8 cellular contexts compared by ENCODE assay signal in genomic region chr3:189272500-189273119, GRCh38.
A peak's percentile ranks its signal among the peaks of the same experiment; 100 is the strongest.
DNase-seq lines count a peak whose midpoint lies in the region; ATAC-seq, FAIRE-seq and TF ChIP-seq lines count a peak whose summit lies in the region.

No MANE protein-coding gene starts in this region.

- DNase-seq in DMS153 treated with DMSO at 0.1 percent for 48 hours (lab: John Stamatoyannopoulos, UW; ENCODE audit: unreplicated experiment) (peak; percentile 41), RWPE2 (ENCODE audit: low spot score) (no peak), keratinocyte (ENCODE audit: low read depth, low spot score) (no peak), LoVo (ENCODE audit: low spot score) (no peak), frontal cortex (ENCODE audit: low spot score in 2 of 2) (no peak), caudate nucleus (lab: John Stamatoyannopoulos, UW) (no peak)

- H3K36me3 ChIP-seq in RWPE2 (ENCODE audit: low read depth) (no peaks in the 10 kb centered on the region), keratinocyte (ENCODE audit: control insufficient read depth in 2 of 2, extremely low read depth in 1 of 2, insufficient read depth in 2 of 2, low read length in 2 of 2) (no peaks in the 10 kb centered on the region)

- H3K4me1 ChIP-seq in RWPE2 (ENCODE audit: insufficient read depth, poor library complexity, severe bottlenecking): peaks cover 48% of the 10 kb centered on the region
- peaks cover 71% of the 10 kb centered on the region for H3K4me1 ChIP-seq in keratinocyte (ENCODE audit: control insufficient read depth, extremely low read depth, insufficient read depth, low read length)

- peak; percentile 56 for ATAC-seq in HG03342 (IDR thresholded peaks at IDR 0.05; ENCODE audit: unreplicated experiment)
- ATAC-seq in RWPE2 (ENCODE audit: low read depth): no peak
- no peak for ATAC-seq in GM21825 (IDR thresholded peaks at IDR 0.05; ENCODE audit: unreplicated experiment)

- H3K9me3 ChIP-seq in RWPE2 (ENCODE audit: severe bottlenecking) (no peaks in the 10 kb centered on the region), keratinocyte (ENCODE audit: control insufficient read depth, low read depth, low read length) (no peaks in the 10 kb centered on the region)

- TF ChIP-seq CTCF in RWPE2 (IDR thresholded peaks at IDR 0.05; ENCODE audit: poor library complexity, severe bottlenecking) (peak; percentile 61), keratinocyte (optimal IDR thresholded peaks at IDR 0.05 in 1 of 3, IDR thresholded peaks at IDR 0.05 in 1 of 3, conservative IDR thresholded peaks at IDR 0.05 in 1 of 3; ENCODE audit: extremely low read depth in 1 of 3, insufficient read depth in 2 of 3, low read length in 3 of 3) (peak; percentile 3 to 43 (median 32))

- no peak overlapping the region for H2AFZ ChIP-seq in keratinocyte (ENCODE audit: control insufficient read depth, low read length)

- FAIRE-seq in keratinocyte (lab: Jason Lieb, UNC) (no peak), frontal cortex (lab: Jason Lieb, UNC) (no peak)

- H3K4me3 ChIP-seq in RWPE2 (ENCODE audit: severe bottlenecking) (no peak overlapping the region), keratinocyte (ENCODE audit: control insufficient read depth in 2 of 3, extremely low read depth in 1 of 3, insufficient read depth in 2 of 3, low read depth in 1 of 3, low read length in 3 of 3) (no peak overlapping the region)

- no peaks in the 10 kb centered on the region for H3K9me1 ChIP-seq in keratinocyte (ENCODE audit: control insufficient read depth, extremely low read depth, insufficient read depth, low read length)

- no peaks in the 10 kb centered on the region for H4K20me1 ChIP-seq in keratinocyte (ENCODE audit: control insufficient read depth, extremely low read depth, insufficient read depth, low read length)

- no peak overlapping the region for H3K9ac ChIP-seq in keratinocyte (ENCODE audit: control insufficient read depth, extremely low read depth, insufficient read depth, low read length)

- dilution Hi-C loops in keratinocyte (cut with MboI; ENCODE audit: extremely low pct_ligation_motif_present, low sequenced_read_pairs): no loop called here

- no peaks in the 10 kb centered on the region for H3K79me2 ChIP-seq in keratinocyte (ENCODE audit: control insufficient read depth, insufficient read depth, low read length)

- H3K27me3 ChIP-seq in RWPE2 (ENCODE audit: insufficient read depth, poor library complexity, severe bottlenecking): no peaks in the 10 kb centered on the region
- H3K27me3 ChIP-seq in keratinocyte (ENCODE audit: control insufficient read depth, extremely low read depth, insufficient read depth, low read length): no peaks in the 10 kb centered on the region

- H3K27ac ChIP-seq in RWPE2 (ENCODE audit: poor library complexity, severe bottlenecking): peak overlapping the region; percentile 40
- no peak overlapping the region for H3K27ac ChIP-seq in keratinocyte (ENCODE audit: control insufficient read depth, insufficient read depth, low read length)
- no peak overlapping the region for H3K27ac ChIP-seq in caudate nucleus (ENCODE audit: low read depth, low read length)

- H3K4me2 ChIP-seq in keratinocyte (ENCODE audit: control insufficient read depth, extremely low read depth, insufficient read depth, low read depth, low read length): no peak overlapping the region
